30 cellular contexts compared by ENCODE assay signal in genomic region chr3:47436180-47436579, GRCh38.
"Had no signal": no experiment of that assay in that cellular context is flagged by ENCODE, and none has a peak within 500 bp of the region (broad histone marks: within the 10 kb centered on the region; RNA-seq: fewer than 3 reads in every experiment).

No MANE protein-coding gene starts in this region.

- ATAC-seq: activated CD4-positive, CD25-positive, alpha-beta regulatory T cell treated with anti-CD3 and anti-CD28 coated beads, Interleukin-2, amount 50 U/mL, for 24 hours; gastrocnemius medialis; stimulated activated naive B cell treated with anti-CD40 and anti-IgM and Interleukin-4, amounts not matched to agents 10 μg/mL and 1 μg/mL and 100 μg/mL, for 72 hours had no signal

- DNase-seq: activated CD4-positive, alpha-beta memory T cell treated with anti-CD3 and anti-CD28 coated beads for 36 hours; activated CD4-positive, alpha-beta T cell treated with anti-CD3 and anti-CD28 coated beads for 48 hours; activated CD8-positive, alpha-beta memory T cell treated with anti-CD3 and anti-CD28 coated beads, Interleukin-2, amount 50 U/mL, for 4 hours; activated gamma-delta T cell treated with Interleukin-2 at 50 U/mL for 16 hours; activated naive CD4-positive, alpha-beta T cell treated with anti-CD3 and anti-CD28 coated beads, Interleukin-2, amount 50 U/mL, for 16 hours; activated T-cell treated with anti-CD3 and anti-CD28 coated beads, Interleukin-2, amount 50 U/mL, for 1 hour; amniotic stem cell; central memory CD4-positive, alpha-beta T cell; dermis blood vessel endothelial cell; effector CD8-positive, alpha-beta T cell; erythroblast; gastrocnemius medialis; glutamatergic neuron; mesendoderm; naive B cell; nephron progenitor cell; ovary; retina; stimulated activated CD4-positive, alpha-beta T cell treated with anti-CD3 and anti-CD28 coated beads, Interleukin-15, amount 100 ng/mL, for 24 hours; stimulated activated CD4-positive, alpha-beta T cell treated with anti-CD3 and anti-CD28 coated beads, Interleukin-2, amount 100 ng/mL, for 24 hours; stimulated activated naive B cell treated with anti-CD40 and anti-IgM and Interleukin-4, amounts not matched to agents 10 μg/mL and 1 μg/mL and 100 μg/mL, for 72 hours; stomach; T-helper 9 cell; thyroid gland had no signal

- H3K9me3 ChIP-seq: gastrocnemius medialis, neutrophil, ovary, prostate gland, stomach, thyroid gland had no signal

- H3K4me1 ChIP-seq: prostate gland, thyroid gland had no signal

- H3K4me2 ChIP-seq: smooth muscle cell had no signal

- H3K36me3 ChIP-seq: ovary had no signal

- H3K27ac ChIP-seq: gastrocnemius medialis, neutrophil, ovary, prostate gland, stomach, thyroid gland, VCaP had no signal

- H3K4me3 ChIP-seq: gastrocnemius medialis, lung, ovary, prostate gland, smooth muscle cell, stomach, thyroid gland had no signal

- H3K27me3 ChIP-seq: gastrocnemius medialis, neutrophil, ovary, stomach, thyroid gland had no signal
